ENCODE assay signal across 18 cellular contexts in genomic region chr7:74615933-74616780, GRCh38. TPM values are rescaled to one million over a fixed set of nuclear protein-coding genes. Genes with fewer than 3 reads are reported as not detected.
DNase-seq lines count a peak whose midpoint lies in the region; ATAC-seq and TF ChIP-seq lines count a peak whose summit lies in the region.
"Had no signal": no experiment of that assay in that cellular context is flagged by ENCODE, and none has a peak within 500 bp of the region (broad histone marks: within the 10 kb centered on the region; RNA-seq: fewer than 3 reads in every experiment).

No MANE protein-coding gene starts in this region.

- no peak overlapping the region for H3K27ac Mint-ChIP-seq in activated naive CD4-positive, alpha-beta T cell treated with anti-CD3 and anti-CD28 coated beads for 36 hours
- H3K27ac Mint-ChIP-seq in activated naive CD8-positive, alpha-beta T cell = peak overlapping the region; percentile 70
- peak overlapping the region; percentile 93 for H3K27ac Mint-ChIP-seq in stimulated activated memory B cell treated with anti-CD40 and anti-IgM and Interleukin-4, amounts not matched to agents 10 μg/mL and 1 μg/mL and 100 μg/mL, for 72 hours
- no peak overlapping the region for H3K27ac Mint-ChIP-seq in HFFc6
- H3K27ac Mint-ChIP-seq: progenitor cell of endocrine pancreas; stimulated activated effector memory CD8-positive, alpha-beta T cell treated with anti-CD3 and anti-CD28 coated beads, Interleukin-12 subunit alpha, Interleukin-12 subunit beta, amount 100 ng/mL, for 72 hours had no signal

- H3K36me3 Mint-ChIP-seq in activated naive CD4-positive, alpha-beta T cell treated with anti-CD3 and anti-CD28 coated beads for 36 hours (ENCODE audit: low read depth) = no peaks in the 10 kb centered on the region
- peaks cover 2% of the 10 kb centered on the region for H3K36me3 Mint-ChIP-seq in activated naive CD8-positive, alpha-beta T cell
- H3K36me3 Mint-ChIP-seq in stimulated activated memory B cell treated with anti-CD40 and anti-IgM and Interleukin-4, amounts not matched to agents 10 μg/mL and 1 μg/mL and 100 μg/mL, for 72 hours = no peaks in the 10 kb centered on the region
- no peaks in the 10 kb centered on the region for H3K36me3 Mint-ChIP-seq in HFFc6 (ENCODE audit: low read depth)
- H3K36me3 Mint-ChIP-seq: stimulated activated effector memory CD8-positive, alpha-beta T cell treated with anti-CD3 and anti-CD28 coated beads, Interleukin-12 subunit alpha, Interleukin-12 subunit beta, amount 100 ng/mL, for 72 hours had no signal

- peaks cover 22% of the 10 kb centered on the region for H3K4me1 Mint-ChIP-seq in activated naive CD4-positive, alpha-beta T cell treated with anti-CD3 and anti-CD28 coated beads for 36 hours (ENCODE audit: low read depth)
- peaks cover 20% of the 10 kb centered on the region for H3K4me1 Mint-ChIP-seq in activated naive CD8-positive, alpha-beta T cell (ENCODE audit: low read depth)
- H3K4me1 Mint-ChIP-seq in stimulated activated memory B cell treated with anti-CD40 and anti-IgM and Interleukin-4, amounts not matched to agents 10 μg/mL and 1 μg/mL and 100 μg/mL, for 72 hours = peaks cover 23% of the 10 kb centered on the region
- peaks cover 8% of the 10 kb centered on the region for H3K4me1 Mint-ChIP-seq in HFFc6 (ENCODE audit: low read depth)

- CTCF ChIA-PET in activated naive CD4-positive, alpha-beta T cell treated with anti-CD3 and anti-CD28 coated beads for 36 hours (lab: Charles Lee) = interaction anchor here (0.6 kb wide), 2 partner anchors 42 to 188 kb away, joined by 3 to 5 read pairs; no protein-coding TSS in a partner anchor

- TF ChIP-seq CTCF in HFFc6 (IDR thresholded peaks at IDR 0.05) = no peak

- no peaks in the 10 kb centered on the region for H3K27me3 Mint-ChIP-seq in activated naive CD4-positive, alpha-beta T cell treated with anti-CD3 and anti-CD28 coated beads for 36 hours (ENCODE audit: low read depth)
- no peaks in the 10 kb centered on the region for H3K27me3 Mint-ChIP-seq in activated naive CD8-positive, alpha-beta T cell
- no peaks in the 10 kb centered on the region for H3K27me3 Mint-ChIP-seq in stimulated activated memory B cell treated with anti-CD40 and anti-IgM and Interleukin-4, amounts not matched to agents 10 μg/mL and 1 μg/mL and 100 μg/mL, for 72 hours
- H3K27me3 Mint-ChIP-seq in HFFc6 (ENCODE audit: insufficient read depth) = no peaks in the 10 kb centered on the region; the same call in none of the 2 replicates
- H3K27me3 Mint-ChIP-seq: progenitor cell of endocrine pancreas had no signal

- intact Hi-C loops in activated naive CD4-positive, alpha-beta T cell treated with anti-CD3 and anti-CD28 coated beads for 36 hours (cut with micrococcal nuclease) = loop anchor here (1.0 kb wide), 1 partner anchor 40 kb away; no protein-coding TSS in a partner anchor

- H3K9me3 Mint-ChIP-seq in activated naive CD4-positive, alpha-beta T cell treated with anti-CD3 and anti-CD28 coated beads for 36 hours = no peaks in the 10 kb centered on the region
- H3K9me3 Mint-ChIP-seq in activated naive CD8-positive, alpha-beta T cell (ENCODE audit: low read depth) = no peaks in the 10 kb centered on the region
- no peaks in the 10 kb centered on the region for H3K9me3 Mint-ChIP-seq in stimulated activated memory B cell treated with anti-CD40 and anti-IgM and Interleukin-4, amounts not matched to agents 10 μg/mL and 1 μg/mL and 100 μg/mL, for 72 hours
- H3K9me3 Mint-ChIP-seq in HFFc6 = no peaks in the 10 kb centered on the region
- H3K9me3 Mint-ChIP-seq: CD8-positive, alpha-beta memory T cell; stimulated activated effector memory CD8-positive, alpha-beta T cell treated with anti-CD3 and anti-CD28 coated beads, Interleukin-12 subunit alpha, Interleukin-12 subunit beta, amount 100 ng/mL, for 72 hours had no signal

- peak; percentile 45 for DNase-seq in activated naive CD4-positive, alpha-beta T cell treated with anti-CD3 and anti-CD28 coated beads for 36 hours
- no peak for DNase-seq in activated naive CD4-positive, alpha-beta T cell treated with Interleukin-2 at 50 U/mL for 16 hours
- DNase-seq in NCI-H82 (lab: John Stamatoyannopoulos, UW) = peak; percentile 76
- DNase-seq in HFFc6 = no peak
- no peak for DNase-seq in activated CD8-positive, alpha-beta memory T cell treated with anti-CD3 and anti-CD28 coated beads for 24 hours
- no peak for DNase-seq in NCI-H1105 (lab: John Stamatoyannopoulos, UW)
- DNase-seq: ACHN; activated effector memory CD4-positive, alpha-beta T cell treated with Interleukin-2 at 50 U/mL for 16 hours; CD8-positive, alpha-beta memory T cell; gastrocnemius medialis; left ventricle myocardium inferior; NCI-H1436; NCI-H2227 treated with DMSO at 0.1 percent for 48 hours; SHP77 had no signal

- no peak overlapping the region for H3K4me3 Mint-ChIP-seq in activated naive CD4-positive, alpha-beta T cell treated with anti-CD3 and anti-CD28 coated beads for 36 hours
- no peak overlapping the region for H3K4me3 Mint-ChIP-seq in activated naive CD8-positive, alpha-beta T cell
- peak overlapping the region; percentile 54 for H3K4me3 Mint-ChIP-seq in stimulated activated memory B cell treated with anti-CD40 and anti-IgM and Interleukin-4, amounts not matched to agents 10 μg/mL and 1 μg/mL and 100 μg/mL, for 72 hours
- H3K4me3 Mint-ChIP-seq in HFFc6 = no peak overlapping the region
- H3K4me3 Mint-ChIP-seq: stimulated activated effector memory CD8-positive, alpha-beta T cell treated with anti-CD3 and anti-CD28 coated beads, Interleukin-12 subunit alpha, Interleukin-12 subunit beta, amount 100 ng/mL, for 72 hours had no signal

- no peak for ATAC-seq in stimulated activated memory B cell treated with anti-CD40 and anti-IgM and Interleukin-4, amounts not matched to agents 10 μg/mL and 1 μg/mL and 100 μg/mL, for 72 hours
- ATAC-seq: stimulated activated effector memory CD8-positive, alpha-beta T cell treated with anti-CD3 and anti-CD28 coated beads, Interleukin-12 subunit alpha, Interleukin-12 subunit beta, amount 100 ng/mL, for 72 hours had no signal

RNA-seq across cellular contexts. Expression of gene GTF2I, which starts 41.4 kb away (rescaled TPM):
- 10 to 100 TPM; 81.3 to 81.5 TPM for total RNA-seq in activated naive CD4-positive, alpha-beta T cell treated with anti-CD3 and anti-CD28 coated beads for 36 hours
- 100 to 1,000 TPM; 139 to 152 (median 151) TPM for total RNA-seq in HFFc6 (2021; fragmentation: NEBNext Ultra II Directional; extraction: Animal tissue kit (Norgen Biotek cat#: 25700))

Comparison
In these comparisons a context has a peak if more than half of its experiments do, and no peak if none do; other contexts are left out.
1. DNase-seq: peak in activated naive CD4-positive, alpha-beta T cell treated with anti-CD3 and anti-CD28 coated beads for 36 hours (single experiment) and NCI-H82 (single experiment); none in activated naive CD4-positive, alpha-beta T cell treated with Interleukin-2 at 50 U/mL for 16 hours (single experiment), HFFc6 (single experiment), activated CD8-positive, alpha-beta memory T cell treated with anti-CD3 and anti-CD28 coated beads for 24 hours (single experiment) and NCI-H1105 (single experiment).
2. H3K27ac Mint-ChIP-seq: peak in activated naive CD8-positive, alpha-beta T cell (single experiment) and stimulated activated memory B cell treated with anti-CD40 and anti-IgM and Interleukin-4, amounts not matched to agents 10 μg/mL and 1 μg/mL and 100 μg/mL, for 72 hours (single experiment); none in activated naive CD4-positive, alpha-beta T cell treated with anti-CD3 and anti-CD28 coated beads for 36 hours (single experiment) and HFFc6 (single experiment).